Comparison of ENCODE assay signal across 18 cellular contexts in the genomic region with DNA sequence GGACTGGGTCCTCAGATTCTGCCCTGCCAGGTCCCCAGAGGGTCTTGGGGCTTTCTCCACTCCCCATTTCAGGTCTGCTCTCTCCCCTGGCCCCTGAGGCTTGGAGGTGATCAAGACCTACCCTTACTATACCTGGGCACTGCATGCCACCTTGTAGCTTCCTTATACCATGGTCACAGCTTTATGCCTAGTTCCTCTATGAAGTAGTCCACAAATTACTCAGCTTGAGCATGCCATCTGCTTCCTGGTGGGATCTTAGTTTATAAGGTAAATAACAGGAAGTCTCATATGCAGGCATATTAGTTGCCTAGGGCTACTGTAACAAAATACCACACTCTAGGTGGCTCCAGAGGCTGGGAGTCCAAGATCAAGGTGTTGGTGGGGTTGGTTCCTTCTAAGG. TPM values are rescaled to one million over a fixed set of nuclear protein-coding genes. Genes with fewer than 3 reads are reported as not detected.
DNase-seq lines count a peak whose midpoint lies in the region; ATAC-seq and TF ChIP-seq lines count a peak whose summit lies in the region.
"Had no signal": no experiment of that assay in that cellular context is flagged by ENCODE, and none has a peak within 500 bp of the region (broad histone marks: within the 10 kb centered on the region; RNA-seq: fewer than 3 reads in every experiment).

No MANE protein-coding gene starts in this region.

- DNase-seq in NCI-H2081 (lab: John Stamatoyannopoulos, UW) (peak; percentile 3 to 31), NCI-H2081 treated with DMSO at 0.1 percent for 48 hours (lab: John Stamatoyannopoulos, UW) (no peak), MV-4-11 (lab: John Stamatoyannopoulos, UW) (peak; percentile 15), foreskin keratinocyte (no peak), dedifferentiated amniotic fluid mesenchymal stem cell (ENCODE audit: extremely low spot score) (no peak)
- DNase-seq in activated CD8-positive, alpha-beta memory T cell treated with anti-CD3 and anti-CD28 coated beads, Interleukin-2, amount 50 U/mL, for 48 hours: no peak
- DNase-seq in stimulated activated naive CD4-positive, alpha-beta T cell treated with Interleukin-2 at 50 U/mL for 16 hours (lab: John Stamatoyannopoulos, UW): no peak
- DNase-seq: CD4-positive, alpha-beta T cell; DMS79; MM.1S; NCI-H1105 treated with DMSO at 0.1 percent for 48 hours; NCI-H187 treated with DMSO at 0.1 percent for 48 hours; NK-92 treated with Interleukin-12 subunit alpha and Interleukin-12 subunit beta, amount 100 ng/mL, for 24 hours; RPMI8226; SIG-M5; T-cell had no signal

- H3K4me1 ChIP-seq in foreskin keratinocyte: no peaks in the 10 kb centered on the region

- no peak overlapping the region for H3K27ac ChIP-seq in foreskin keratinocyte

- TF ChIP-seq CTCF in foreskin keratinocyte (conservative IDR thresholded peaks at IDR 0.05): peak; percentile 5

- H3K27me3 ChIP-seq in foreskin keratinocyte: peaks cover 2% of the 10 kb centered on the region

- peak; percentile 18 for ATAC-seq in foreskin keratinocyte
- ATAC-seq: HCT116, SK-N-SH treated with all-trans-retinoic acid at 6 μM for 48 hours, T-cell had no signal

RNA-seq across cellular contexts. Expression of gene PMFBP1, which starts 11.0 kb away (rescaled TPM):
- total RNA-seq in foreskin keratinocyte: 0.49 and 0.78 TPM in 2 replicates
- polyA plus RNA-seq in foreskin keratinocyte: 0.01 and 0.12 TPM in 2 replicates

Comparison
In these comparisons a context has a peak if more than half of its experiments do, and no peak if none do; other contexts are left out.
1. DNase-seq: peak in NCI-H2081 (2 of 2) and MV-4-11 (single experiment); none in NCI-H2081 treated with DMSO at 0.1 percent for 48 hours (single experiment), foreskin keratinocyte (0 of 2), activated CD8-positive, alpha-beta memory T cell treated with anti-CD3 and anti-CD28 coated beads, Interleukin-2, amount 50 U/mL, for 48 hours (single experiment), stimulated activated naive CD4-positive, alpha-beta T cell treated with Interleukin-2 at 50 U/mL for 16 hours (single experiment) and dedifferentiated amniotic fluid mesenchymal stem cell (single experiment).